Comparison of ENCODE assay signal across 9 cellular contexts in the genomic region with DNA sequence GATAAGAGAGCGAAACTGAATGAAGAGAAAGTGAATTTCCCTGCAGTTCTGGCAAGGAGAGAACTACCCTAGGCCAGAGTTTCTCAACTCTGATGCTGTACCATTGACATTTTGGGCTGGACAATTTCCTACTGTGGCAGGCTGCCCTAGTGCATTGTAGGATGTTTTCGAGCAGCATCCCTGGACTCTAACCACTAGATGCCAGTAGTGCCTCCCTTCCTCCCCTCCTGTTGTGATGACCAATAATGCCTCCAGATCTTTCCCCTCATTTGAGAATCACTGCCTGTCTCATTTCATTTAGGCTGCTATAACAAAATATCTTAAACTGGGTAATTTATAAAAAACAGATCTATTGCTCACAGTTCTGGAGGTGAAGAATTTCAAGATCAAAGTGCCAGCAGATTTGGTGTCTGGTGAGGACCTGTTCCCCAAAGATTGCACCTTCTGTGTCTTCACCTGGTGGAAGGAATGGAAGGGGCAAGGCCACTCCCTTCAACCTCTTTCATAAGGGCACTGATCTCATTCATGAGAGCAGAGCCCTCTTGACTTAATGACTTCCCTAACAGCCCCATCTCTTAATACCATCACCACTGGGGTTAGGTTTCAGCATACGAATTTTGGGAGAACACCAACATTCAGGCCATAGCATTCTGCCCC.
A peak's percentile ranks its signal among the peaks of the same experiment; 100 is the strongest.
DNase-seq lines count a peak whose midpoint lies in the region; ATAC-seq and TF ChIP-seq lines count a peak whose summit lies in the region.
"Had no signal": no experiment of that assay in that cellular context is flagged by ENCODE, and none has a peak within 500 bp of the region (broad histone marks: within the 10 kb centered on the region; RNA-seq: fewer than 3 reads in every experiment).

No MANE protein-coding gene starts in this region.

- TF ChIP-seq CTCF in LNCaP clone FGC (IDR thresholded peaks at IDR 0.05; ENCODE audit: control insufficient read depth, extremely low read depth, insufficient read depth): peak; percentile 51
- TF ChIP-seq CTCF in astrocyte of the spinal cord (IDR thresholded peaks at IDR 0.05; ENCODE audit: low read depth, low read length): peak; percentile 57
- no peak for TF ChIP-seq CTCF in natural killer cell (IDR thresholded peaks at IDR 0.05)

- DNase-seq in DMS53 treated with DMSO at 0.1 percent for 48 hours (lab: John Stamatoyannopoulos, UW; ENCODE audit: unreplicated experiment) (peak; percentile 20), LNCaP clone FGC (ENCODE audit: low read depth) (no peak), astrocyte of the spinal cord (ENCODE audit: low read depth, low spot score) (no peak), medulla oblongata (ENCODE audit: extremely low spot score) (peak; percentile 5), dedifferentiated amniotic fluid mesenchymal stem cell (ENCODE audit: extremely low spot score) (no peak), natural killer cell (no peak)

- in situ Hi-C loops in astrocyte of the spinal cord (cut with HindIII; ENCODE audit: low sequenced_read_pairs): no loop called here

- no peak overlapping the region for H3K4me3 ChIP-seq in LNCaP clone FGC (ENCODE audit: low read depth, low read length)
- no peak overlapping the region for H3K4me3 ChIP-seq in astrocyte of the spinal cord (ENCODE audit: low read depth, low read length)
- H3K4me3 ChIP-seq: SJSA1 had no signal

- H3K4me3 Mint-ChIP-seq in natural killer cell: no peak overlapping the region

- H3K9me3 Mint-ChIP-seq in natural killer cell: peaks cover 6 to 12% of the 10 kb centered on the region in 2 donors

- H3K36me3 Mint-ChIP-seq in natural killer cell: no peaks in the 10 kb centered on the region

- intact Hi-C loops in natural killer cell (cut with micrococcal nuclease): no loop called here

- no peaks in the 10 kb centered on the region for H3K27me3 Mint-ChIP-seq in natural killer cell (ENCODE audit: low read depth in 2 of 2)

- H3K27ac Mint-ChIP-seq in natural killer cell: no peak overlapping the region

- ATAC-seq in GM19035 (IDR thresholded peaks at IDR 0.05; ENCODE audit: unreplicated experiment) (no peak), HG03432 (IDR thresholded peaks at IDR 0.05; ENCODE audit: unreplicated experiment) (no peak), natural killer cell (no peak)

- no peaks in the 10 kb centered on the region for H3K4me1 Mint-ChIP-seq in natural killer cell

Comparison
In these comparisons a context has a peak if more than half of its experiments do, and no peak if none do; other contexts are left out.
1. DNase-seq: peak in DMS53 treated with DMSO at 0.1 percent for 48 hours (single experiment) and medulla oblongata (single experiment); none in LNCaP clone FGC (single experiment), astrocyte of the spinal cord (single experiment), dedifferentiated amniotic fluid mesenchymal stem cell (single experiment) and natural killer cell (single experiment).